Comparison of ENCODE assay signal across 8 cellular contexts in the genomic region with DNA sequence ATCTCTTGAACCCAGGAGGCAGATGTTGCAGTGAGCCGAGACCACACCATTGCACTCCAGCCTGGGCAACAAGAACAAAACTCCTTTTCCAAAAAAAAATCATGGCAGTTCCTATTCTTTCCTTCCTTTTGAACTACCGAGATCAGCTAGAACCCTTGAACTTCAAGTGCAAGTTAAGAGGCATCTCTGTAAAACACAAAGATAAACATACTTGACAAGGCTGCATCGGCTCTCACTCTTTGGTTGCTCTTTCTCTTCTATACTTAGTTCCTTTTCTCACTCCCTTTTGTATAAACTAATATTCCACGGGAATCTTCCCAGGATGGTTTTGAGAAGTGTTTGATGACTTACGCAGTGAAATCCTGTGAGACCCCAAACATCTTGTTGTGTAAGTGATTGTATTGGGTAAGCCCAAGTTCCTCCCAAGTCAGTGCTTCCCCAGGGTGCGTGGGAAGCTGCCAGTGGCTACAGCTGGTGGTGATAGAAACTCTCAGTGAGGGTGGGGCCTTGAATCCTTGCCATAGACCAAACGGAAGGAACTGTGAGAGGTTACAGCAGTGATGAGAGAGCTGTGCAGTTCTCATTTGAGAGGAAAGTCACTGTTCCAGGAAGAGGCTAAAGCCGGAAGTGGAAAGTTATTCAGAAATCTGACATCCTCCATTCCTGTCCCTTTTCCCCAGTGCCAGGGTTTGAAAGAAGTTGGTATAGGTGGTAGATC. TPM values are rescaled to one million over a fixed set of nuclear protein-coding genes. Genes with fewer than 3 reads are reported as not detected.
DNase-seq lines count a peak whose midpoint lies in the region; ATAC-seq and TF ChIP-seq lines count a peak whose summit lies in the region.

No MANE protein-coding gene starts in this region.

- TF ChIP-seq CTCF in osteocyte (IDR thresholded peaks at IDR 0.05) = no peak

- peaks cover 10% of the 10 kb centered on the region for H3K36me3 Mint-ChIP-seq in osteocyte (ENCODE audit: unreplicated experiment)

- H3K27me3 Mint-ChIP-seq in osteocyte (ENCODE audit: unreplicated experiment) = no peaks in the 10 kb centered on the region

- peaks cover 51% of the 10 kb centered on the region for H3K4me1 Mint-ChIP-seq in osteocyte (ENCODE audit: unreplicated experiment)

- H3K9me3 Mint-ChIP-seq in osteocyte (ENCODE audit: unreplicated experiment) = no peaks in the 10 kb centered on the region

- peak overlapping the region; percentile 53 for H3K4me3 Mint-ChIP-seq in osteocyte (ENCODE audit: unreplicated experiment)

- no peak for ATAC-seq in GM21515 (IDR thresholded peaks at IDR 0.05; ENCODE audit: unreplicated experiment)

- H3K27ac Mint-ChIP-seq in osteocyte (ENCODE audit: unreplicated experiment) = peak overlapping the region; percentile 97

- DNase-seq in NCI-H2171 treated with DMSO at 0.1 percent for 48 hours (lab: John Stamatoyannopoulos, UW) = peak; percentile 58
- no peak for DNase-seq in NCI-H2171 (lab: John Stamatoyannopoulos, UW)
- DNase-seq in SIG-M5 treated with dmso at 0.1 percent for 504 hours (lab: John Stamatoyannopoulos, UW; ENCODE audit: unreplicated experiment) = peak; percentile 94
- peak; percentile 100 for DNase-seq in fibroblast of gingiva (ENCODE audit: low read depth)
- no peak for DNase-seq in osteocyte (ENCODE audit: extremely low spot score, unreplicated experiment)
- DNase-seq in stimulated activated CD4-positive, alpha-beta T cell treated with anti-CD3 and anti-CD28 coated beads, Interleukin-2, amount 100 ng/mL, for 24 hours = no peak
- DNase-seq in stimulated activated naive CD4-positive, alpha-beta T cell treated with Interleukin-2 at 50 U/mL for 16 hours (lab: John Stamatoyannopoulos, UW) = no peak

RNA-seq across cellular contexts. Expression of gene CDC42EP2, which starts 24.1 kb away (rescaled TPM):
- 20.7 and 23.1 TPM in 2 replicates for total RNA-seq in osteocyte

RNA-seq across cellular contexts. Expression of gene POLA2, which starts 28.8 kb away (rescaled TPM):
- total RNA-seq in osteocyte = 5.9 and 9.3 TPM in 2 replicates

RNA-seq across cellular contexts. Expression of gene DPF2, which starts 43.0 kb away (rescaled TPM):
- 57.7 and 74.9 TPM in 2 replicates for total RNA-seq in osteocyte

Comparison
In these comparisons a context has a peak if more than half of its experiments do, and no peak if none do; other contexts are left out.
1. DNase-seq: peak in NCI-H2171 treated with DMSO at 0.1 percent for 48 hours (single experiment), SIG-M5 treated with dmso at 0.1 percent for 504 hours (single experiment) and fibroblast of gingiva (single experiment); none in NCI-H2171 (single experiment), osteocyte (single experiment), stimulated activated CD4-positive, alpha-beta T cell treated with anti-CD3 and anti-CD28 coated beads, Interleukin-2, amount 100 ng/mL, for 24 hours (0 of 2) and stimulated activated naive CD4-positive, alpha-beta T cell treated with Interleukin-2 at 50 U/mL for 16 hours (single experiment).